In the genomic region with DNA sequence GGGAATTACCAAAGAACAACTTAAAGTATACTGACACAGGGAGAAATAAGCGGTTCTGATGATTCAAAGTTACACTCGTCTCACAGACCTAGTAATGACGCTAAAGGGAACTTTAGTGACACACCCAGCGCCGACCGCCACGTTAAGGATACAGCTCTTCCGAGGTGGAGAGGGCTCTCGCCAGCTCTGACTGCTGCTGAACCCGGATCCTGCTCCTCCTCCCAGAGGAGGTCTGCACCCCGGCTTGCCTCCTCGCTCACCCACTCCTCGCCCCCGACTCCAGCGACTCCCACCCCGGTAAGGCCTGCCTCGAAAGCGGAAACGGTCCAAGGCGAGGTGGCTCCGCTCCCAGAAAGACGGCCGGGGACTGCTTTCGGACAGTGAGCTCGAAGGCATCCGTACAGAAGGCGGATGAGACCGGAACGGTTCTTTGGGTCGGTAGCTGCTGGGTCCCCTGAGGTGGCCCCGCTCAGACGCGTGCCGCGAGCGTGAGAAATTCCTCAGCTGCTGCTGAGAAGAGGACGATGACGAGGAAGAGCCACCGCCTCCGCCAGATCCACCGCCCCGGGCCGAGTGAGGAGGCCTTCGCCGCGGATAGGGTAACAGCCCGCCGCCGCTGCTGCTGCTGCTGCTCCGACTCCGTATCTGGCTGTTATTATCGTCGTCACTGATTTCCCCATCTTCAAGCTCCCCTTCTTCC, we compare ENCODE assay signal across 8 cellular contexts. TPM values are rescaled to one million over a fixed set of nuclear protein-coding genes. Genes with fewer than 3 reads are reported as not detected.
DNase-seq lines count a peak whose midpoint lies in the region; ATAC-seq and TF ChIP-seq lines count a peak whose summit lies in the region.

No MANE protein-coding gene starts in this region.

- no peaks in the 10 kb centered on the region for H3K27me3 ChIP-seq in BLaER1 treated with 17β-estradiol and CSF1 and Interleukin-3, amounts not matched to agents 10 nM and 100 nM
- H3K27me3 ChIP-seq in ovary (no peaks in the 10 kb centered on the region), thymus (ENCODE audit: control insufficient read depth, insufficient read depth) (no peaks in the 10 kb centered on the region)

- peak overlapping the region; percentile 88 to 98 (median 94) for H3K27ac ChIP-seq in BLaER1 treated with 17β-estradiol and CSF1 and Interleukin-3, amounts not matched to agents 10 nM and 100 nM
- H3K27ac ChIP-seq in ovary, result peak overlapping the region; percentile 82 to 91
- peak overlapping the region; percentile 91 for H3K27ac ChIP-seq in thymus (ENCODE audit: low read depth)

- peak; percentile 26 for ATAC-seq in GM19351 (IDR thresholded peaks at IDR 0.05; ENCODE audit: unreplicated experiment)
- peak; percentile 26 for ATAC-seq in HG03460 (IDR thresholded peaks at IDR 0.05; ENCODE audit: unreplicated experiment)

- H3K36me3 ChIP-seq in BLaER1 treated with 17β-estradiol and CSF1 and Interleukin-3, amounts not matched to agents 10 nM and 100 nM, result peaks cover 19 to 48% (median 35%) of the 10 kb centered on the region in 11 experiments
- H3K36me3 ChIP-seq in ovary (no peaks in the 10 kb centered on the region), thymus (ENCODE audit: control insufficient read depth, insufficient read depth) (no peaks in the 10 kb centered on the region)

- no peak for TF ChIP-seq EP300 in ovary (IDR thresholded peaks at IDR 0.05)

- no peak for TF ChIP-seq POLR2A in ovary (IDR thresholded peaks at IDR 0.05)

- no peaks in the 10 kb centered on the region; a peak in 1 of 22 replicates for H3K9me3 ChIP-seq in BLaER1 treated with 17β-estradiol and CSF1 and Interleukin-3, amounts not matched to agents 10 nM and 100 nM (replicated peaks in 1 of 11)
- H3K9me3 ChIP-seq in ovary, result no peaks in the 10 kb centered on the region
- no peaks in the 10 kb centered on the region for H3K9me3 ChIP-seq in thymus (ENCODE audit: control insufficient read depth)

- intact Hi-C loops in ovary (cut with DNase I), result loop anchor here in 2 of 4 donors (5.0 to 10.0 kb wide), 2 partner anchors 92 to 94 kb away; a partner anchor contains a TSS

- peak; percentile 80 for DNase-seq in SIG-M5 treated with dmso at 0.1 percent for 504 hours (lab: John Stamatoyannopoulos, UW; ENCODE audit: unreplicated experiment)
- DNase-seq in activated naive CD4-positive, alpha-beta T cell treated with Interleukin-2 at 50 U/mL for 16 hours, result peak; percentile 78
- peak; percentile 53 for DNase-seq in glomerular visceral epithelial cell (ENCODE audit: extremely low spot score)
- peak; percentile 46 to 75 (median 70) for DNase-seq in ovary

- H3K4me1 ChIP-seq in BLaER1 treated with 17β-estradiol and CSF1 and Interleukin-3, amounts not matched to agents 10 nM and 100 nM, result peaks cover 24 to 39% (median 29%) of the 10 kb centered on the region in 10 experiments
- H3K4me1 ChIP-seq in ovary (ENCODE audit: insufficient read depth) (peaks cover 4% of the 10 kb centered on the region), thymus (ENCODE audit: control insufficient read depth, insufficient read depth, low read length) (peaks cover 7% of the 10 kb centered on the region)

- peaks cover 28 to 55% (median 48%) of the 10 kb centered on the region in 11 experiments for H4K20me1 ChIP-seq in BLaER1 treated with 17β-estradiol and CSF1 and Interleukin-3, amounts not matched to agents 10 nM and 100 nM

- TF ChIP-seq CTCF in ovary (IDR thresholded peaks at IDR 0.05), result no peak

- WGBS in ovary, 3 donors, result 0 to 1% (median 0%) methylated on average over 51 to 53 of the region's 53 CpGs
- WGBS in thymus, result under 1% methylated on average over 53 of the region's 53 CpGs

- peak overlapping the region; percentile 75 to 92 (median 89); a peak in 20 of 22 replicates for H3K4me2 ChIP-seq in BLaER1 treated with 17β-estradiol and CSF1 and Interleukin-3, amounts not matched to agents 10 nM and 100 nM

- peak overlapping the region; percentile 90 to 99 (median 97) for H3K9ac ChIP-seq in BLaER1 treated with 17β-estradiol and CSF1 and Interleukin-3, amounts not matched to agents 10 nM and 100 nM

- H3K4me3 ChIP-seq in BLaER1 treated with 17β-estradiol and CSF1 and Interleukin-3, amounts not matched to agents 10 nM and 100 nM, result peak overlapping the region; percentile 83 to 98 (median 89)
- H3K4me3 ChIP-seq in ovary (peak overlapping the region; percentile 99), thymus (ENCODE audit: low read length) (peak overlapping the region; percentile 78)

RNA-seq across cellular contexts. Expression of a gene that starts 0.6 kb away (rescaled TPM):
- 10 to 100 TPM; 30.1 to 51.0 (median 42.5) TPM for total RNA-seq in ovary
- polyA plus RNA-seq in ovary (10 to 100 TPM; 17.5 to 28.9 TPM), thymus (41.8 TPM)

RNA-seq across cellular contexts. Expression of a gene that starts 1.1 kb away (rescaled TPM):
- total RNA-seq in ovary, result 1 to 10 TPM; 4.0 to 7.5 (median 5.9) TPM
- polyA plus RNA-seq in ovary, result 1 to 10 TPM; 3.6 to 5.7 TPM
- 6.1 TPM for polyA plus RNA-seq in thymus

RNA-seq across cellular contexts. Expression of a gene that starts 22.9 kb away (rescaled TPM):
- 10 to 100 TPM in 5 of 7 donors, 1 to 10 TPM in 2; 3.9 to 16.1 (median 11.2) TPM for total RNA-seq in ovary
- polyA plus RNA-seq in ovary (10 to 100 TPM in 1 of 2 donors, 1 to 10 TPM in 1; 5.0 to 11.5 TPM), thymus (12.1 TPM)

Comparison
In these comparisons a context has a peak if more than half of its experiments do, and no peak if none do; other contexts are left out.
1. Peak in every context shown above with its lines: DNase-seq, ATAC-seq, H3K4me3 ChIP-seq and H3K27ac ChIP-seq.